23 cellular contexts compared by ENCODE assay signal in the genomic region with DNA sequence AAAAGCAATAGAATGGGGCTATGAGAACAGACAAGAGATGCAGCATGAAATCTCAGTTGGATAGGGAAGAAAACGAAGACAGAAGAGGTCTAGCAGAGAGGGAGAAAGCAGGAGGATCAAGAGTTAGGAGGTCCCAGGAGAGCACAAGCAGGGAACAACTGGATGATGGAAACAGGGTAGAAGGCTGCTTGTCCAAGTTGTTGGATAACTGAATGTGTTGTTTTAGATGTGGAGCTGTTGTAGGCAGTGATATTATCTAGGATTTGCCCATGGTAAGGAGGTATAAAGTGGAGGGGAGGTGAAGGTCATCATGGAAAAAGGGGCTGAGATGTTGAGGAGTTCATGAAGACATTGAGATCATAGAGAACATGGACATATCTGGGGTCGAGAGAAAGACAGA. TPM values are rescaled to one million over a fixed set of nuclear protein-coding genes. Genes with fewer than 3 reads are reported as not detected.
"Had no signal": no experiment of that assay in that cellular context is flagged by ENCODE, and none has a peak within 500 bp of the region (broad histone marks: within the 10 kb centered on the region; RNA-seq: fewer than 3 reads in every experiment).

No MANE protein-coding gene starts in this region.

- H3K9me3 ChIP-seq: gastroesophageal sphincter, heart left ventricle, left lung, thyroid gland had no signal

- H3K4me1 ChIP-seq: neural progenitor cell had no signal

- H2AFZ ChIP-seq: neural progenitor cell had no signal

- H3K4me2 ChIP-seq: neural progenitor cell had no signal

- H3K27me3 ChIP-seq: gastroesophageal sphincter, heart left ventricle, left lung, neural progenitor cell, thyroid gland had no signal

- H3K9ac ChIP-seq: neural progenitor cell had no signal

- DNase-seq: activated CD4-positive, alpha-beta T cell treated with anti-CD3 and anti-CD28 coated beads for 1 hour; activated CD8-positive, alpha-beta memory T cell treated with anti-CD3 and anti-CD28 coated beads for 24 hours; activated CD8-positive, alpha-beta memory T cell treated with anti-CD3 and anti-CD28 coated beads, Interleukin-2, amount 50 U/mL, for 48 hours; activated effector memory CD4-positive, alpha-beta T cell treated with Interleukin-2 at 50 U/mL for 16 hours; activated naive CD4-positive, alpha-beta T cell treated with anti-CD3 and anti-CD28 coated beads, Interleukin-2, amount 10 ng/mL, durations not matched to agents 7 days and 5 days; activated naive CD8-positive, alpha-beta T cell treated with anti-CD3 and anti-CD28 coated beads, Interleukin-2, amount 50 U/mL, for 24 hours; activated T-cell treated with anti-CD3 and anti-CD28 coated beads, Interleukin-2, amount 50 U/mL, for 48 hours; anterior cingulate cortex; cerebellar nuclear complex; cortex of kidney; effector CD8-positive, alpha-beta T cell; heart left ventricle; left lung; stimulated activated CD4-positive, alpha-beta T cell treated with anti-CD3 and anti-CD28 coated beads, Interleukin-12 subunit alpha, Interleukin-12 subunit beta, amount 100 ng/mL, for 4 hours; stimulated activated CD8-positive, alpha-beta memory T cell treated with anti-CD3 and anti-CD28 coated beads, Interleukin-4, amount 100 ng/mL, for 48 hours; thyroid gland; WERI-Rb-1 had no signal

- ATAC-seq: esophagus mucosa, gastroesophageal sphincter, heart left ventricle, left lung had no signal

- H3K4me3 ChIP-seq: gastroesophageal sphincter, heart left ventricle, left lung, neural progenitor cell, thyroid gland had no signal

- H3K27ac ChIP-seq: heart left ventricle, left lung, neural progenitor cell, thyroid gland, WERI-Rb-1 had no signal

- H3K36me3 ChIP-seq: gastroesophageal sphincter, heart left ventricle, left lung, neural progenitor cell, thyroid gland, WERI-Rb-1 had no signal

RNA-seq across cellular contexts. Expression of gene SPATA9, which starts 35.9 kb away (rescaled TPM):
- total RNA-seq: esophagus mucosa, kidney epithelial cell, progenitor cell of endocrine pancreas, thyroid gland had no signal
- polyA plus RNA-seq: naive thymus-derived CD4-positive, alpha-beta T cell had no signal
